ENCODE assay signal across 8 cellular contexts in the genomic region with DNA sequence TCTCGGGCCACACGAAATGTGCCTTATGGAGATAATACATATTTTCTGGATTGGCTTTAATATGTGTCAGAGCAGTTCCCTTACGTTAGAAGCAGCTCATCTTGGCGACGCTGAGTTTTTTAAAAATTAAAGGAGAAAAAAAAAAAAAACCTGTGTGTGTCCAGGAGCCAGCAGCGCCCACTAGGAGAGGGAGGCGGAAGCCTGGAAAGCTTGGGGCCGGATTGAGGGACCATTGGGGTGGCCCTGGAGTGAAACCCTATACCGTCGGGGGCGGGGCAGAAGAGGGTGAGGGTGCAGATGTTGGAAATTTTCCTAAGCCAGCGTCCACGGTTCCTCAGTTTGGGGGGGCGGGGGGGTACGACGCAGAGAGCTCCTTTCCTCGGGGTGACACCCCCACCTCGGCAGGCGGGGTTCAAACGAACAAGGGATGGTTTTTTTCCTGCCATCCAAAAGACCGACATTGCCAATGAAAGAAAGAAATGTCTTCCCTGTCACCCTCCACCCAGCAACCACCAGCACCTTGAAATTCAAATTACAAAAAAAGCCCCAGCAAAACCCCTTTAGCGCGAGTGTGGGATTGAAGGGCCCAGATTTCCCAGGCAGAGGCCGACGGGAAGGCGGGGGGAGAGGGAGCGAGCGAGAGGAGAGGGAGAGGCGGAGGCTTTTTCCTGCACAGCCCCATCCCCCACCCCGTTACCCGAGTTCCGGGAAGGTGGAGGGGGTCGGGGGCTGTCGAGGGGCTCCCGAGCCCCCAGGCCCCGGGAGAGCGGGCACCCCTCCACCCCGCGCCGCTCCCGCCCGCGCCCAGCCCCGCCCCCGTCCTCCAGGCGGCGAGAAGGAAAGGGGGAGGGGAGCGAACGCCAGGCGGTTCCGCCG. TPM values are rescaled to one million over a fixed set of nuclear protein-coding genes. Genes with fewer than 3 reads are reported as not detected.
DNase-seq lines count a peak whose midpoint lies in the region; ATAC-seq, FAIRE-seq and TF ChIP-seq lines count a peak whose summit lies in the region.

No MANE protein-coding gene starts in this region.

- H3K9ac ChIP-seq in H1 (replicated peaks in 1 of 4; ENCODE audit: extremely low read depth in 1 of 4, low read depth in 3 of 4, low read length in 3 of 4): peak overlapping the region in 3 of 4 experiments; percentile 40 to 86 (median 75); a peak in 5 of 7 replicates

- TF ChIP-seq CTCF in H1 (IDR thresholded peaks at IDR 0.05; ENCODE audit: control extremely low read depth in 1 of 3, insufficient read depth in 1 of 3, low read depth in 1 of 3, low read length in 3 of 3) (no peak), testis (IDR thresholded peaks at IDR 0.05) (no peak)

- H4K8ac ChIP-seq in H1 (ENCODE audit: extremely low read depth, insufficient read depth, low read length): no peak overlapping the region; the same call in 1 of the 2 replicates

- H3K36me3 Mint-ChIP-seq in IgD-negative memory B cell: peaks cover 2% of the 10 kb centered on the region

- peaks cover 0 to 3% (median 1%) of the 10 kb centered on the region in 3 donors for H3K4me1 Mint-ChIP-seq in IgD-negative memory B cell

- peak overlapping the region; percentile 95 for H4K5ac ChIP-seq in H1 (ENCODE audit: insufficient read length, low read depth, low read length)

- no peak; a peak in 1 of 3 replicates for TF ChIP-seq POLR2A in H1 (IDR thresholded peaks at IDR 0.05; ENCODE audit: control extremely low read depth in 1 of 2, low read depth in 2 of 2, low read length in 2 of 2)
- TF ChIP-seq POLR2A in testis (IDR thresholded peaks at IDR 0.05): no peak

- H2BK5ac ChIP-seq in H1 (ENCODE audit: low read depth, low read length): no peak overlapping the region

- no peak overlapping the region for H3K23ac ChIP-seq in H1 (ENCODE audit: insufficient read length)

- H3K27ac Mint-ChIP-seq in IgD-negative memory B cell: no peak overlapping the region

- H3K9me3 ChIP-seq in H1 (ENCODE audit: insufficient read depth in 2 of 2, low read depth in 1 of 2, low read length in 1 of 2) (no peaks in the 10 kb centered on the region), testis (no peaks in the 10 kb centered on the region)

- no peak overlapping the region for H4K91ac ChIP-seq in H1 (replicated peaks; ENCODE audit: insufficient read length, low read length)

- peak overlapping the region; percentile 65 to 99 (median 69) for H3K4me3 ChIP-seq in H1 (ENCODE audit: extremely low read depth in 1 of 4, insufficient read depth in 2 of 4, low read depth in 3 of 4, low read length in 4 of 4)
- peak overlapping the region; percentile 74 to 93 for H3K4me3 ChIP-seq in testis

- no peaks in the 10 kb centered on the region for H3K27me3 ChIP-seq in H1 (replicated peaks in 1 of 4; ENCODE audit: control insufficient read depth in 3 of 4, extremely low read depth in 1 of 4, insufficient read depth in 3 of 4, low read length in 3 of 4)
- no peaks in the 10 kb centered on the region for H3K27me3 ChIP-seq in testis

- no peak overlapping the region for H2AFZ ChIP-seq in H1 (ENCODE audit: low read length)

- no peaks in the 10 kb centered on the region for H3K79me1 ChIP-seq in H1 (ENCODE audit: low read depth, low read length)

- no peak overlapping the region for H2BK15ac ChIP-seq in H1 (ENCODE audit: low read length)

- TF ChIP-seq RAD21 in H1 (IDR thresholded peaks at IDR 0.05 in 1 of 2, conservative IDR thresholded peaks at IDR 0.05 in 1 of 2; ENCODE audit: low read depth in 2 of 2, low read length in 2 of 2): no peak

- no peak overlapping the region for H2BK20ac ChIP-seq in H1 (ENCODE audit: low read length)

- CTCF ChIA-PET in H1 (lab: Charles Lee; ENCODE audit: partially characterized antibody): interaction anchor here (1.0 kb wide), 1 partner anchor 16 kb away, joined by 3 read pairs; no protein-coding TSS in a partner anchor

- H3K79me2 ChIP-seq in H1 (ENCODE audit: control insufficient read depth in 1 of 2, insufficient read depth in 2 of 2, low read length in 2 of 2): peaks cover 3 to 48% of the 10 kb centered on the region in 2 experiments; a peak in 3 of 4 replicates

- ATAC-seq in SK-N-SH treated with all-trans-retinoic acid at 6 μM for 48 hours: peak; percentile 84

- POLR2A ChIA-PET in H1 (lab: Charles Lee; ENCODE audit: partially characterized antibody): interaction anchor here (1.0 kb wide), 1 partner anchor 18 kb away, joined by 5 read pairs; a partner anchor contains a TSS

- no peak overlapping the region for H2BK12ac ChIP-seq in H1 (ENCODE audit: low read depth, low read length)

- no peak for FAIRE-seq in H1 (lab: Jason Lieb, UNC)

- H2AK5ac ChIP-seq in H1 (ENCODE audit: low read depth, low read length): no peak overlapping the region

- no peak overlapping the region for H3K14ac ChIP-seq in H1 (ENCODE audit: insufficient read length)

- H3K4me2 ChIP-seq in H1 (ENCODE audit: insufficient read depth in 1 of 2, low read depth in 2 of 2, low read length in 2 of 2): peak overlapping the region; percentile 59 to 80

- H2BK120ac ChIP-seq in H1 (replicated peaks; ENCODE audit: low read depth, low read length): no peak overlapping the region

- no peaks in the 10 kb centered on the region for H3K23me2 ChIP-seq in H1 (ENCODE audit: low read depth, low read length)

- TF ChIP-seq EP300 in H1 (IDR thresholded peaks at IDR 0.05; ENCODE audit: borderline replicate concordance in 1 of 2, low read depth in 2 of 2, low read length in 2 of 2): no peak

- H3K36me3 ChIP-seq in H1 (ENCODE audit: control insufficient read depth in 2 of 4, insufficient read depth in 4 of 4, low read length in 3 of 4): no peaks in the 10 kb centered on the region
- no peaks in the 10 kb centered on the region for H3K36me3 ChIP-seq in testis (ENCODE audit: low read depth, missing control alignments)

- H3K27me3 Mint-ChIP-seq in IgD-negative memory B cell: peaks cover 7% of the 10 kb centered on the region

- no peak overlapping the region; the same call in 1 of the 2 replicates for H3K18ac ChIP-seq in H1 (ENCODE audit: extremely low read depth, low read length)

- H3K4me3 Mint-ChIP-seq in IgD-negative memory B cell: peak overlapping the region; percentile 74 to 91 (median 78)

- H3K4me1 ChIP-seq in H1 (replicated peaks in 1 of 4; ENCODE audit: control insufficient read depth in 3 of 4, insufficient read depth in 4 of 4, low read length in 3 of 4) (no peaks in the 10 kb centered on the region; a peak in 1 of 7 replicates), testis (no peaks in the 10 kb centered on the region)

- peak; percentile 35 for DNase-seq in DMS153 (lab: John Stamatoyannopoulos, UW)
- DNase-seq in H1 (ENCODE audit: low read depth in 1 of 2, low spot score in 2 of 2): peak in 1 of 2 experiments; percentile 53
- DNase-seq in medulla oblongata (ENCODE audit: extremely low spot score): peak; percentile 26
- DNase-seq in testis: peak; percentile 68
- DNase-seq in HUDEP-2 (lab: John Stamatoyannopoulos, UW; ENCODE audit: unreplicated experiment in 76 of 76): no peak
- no peak for DNase-seq in 8988T

- H3K56ac ChIP-seq in H1 (replicated peaks; ENCODE audit: insufficient read length, low read depth, low read length): no peak overlapping the region

- peaks cover 0 to 4% (median 3%) of the 10 kb centered on the region in 3 donors for H3K9me3 Mint-ChIP-seq in IgD-negative memory B cell

- H3K4ac ChIP-seq in H1 (replicated peaks; ENCODE audit: insufficient read length, low read depth, low read length): no peak overlapping the region

- H4K20me1 ChIP-seq in H1 (replicated peaks in 1 of 2; ENCODE audit: control insufficient read depth in 1 of 2, insufficient read depth in 2 of 2, low read length in 2 of 2): no peaks in the 10 kb centered on the region

- WGBS in H1 (ENCODE audit: extremely low coverage in 1 of 2, insufficient coverage in 1 of 2, insufficient read length in 1 of 2, insufficient replicate concordance in 2 of 2, low coverage in 1 of 2, low lambda C conversion rate in 2 of 2, missing lambda C conversion rate in 1 of 2), 2 experiments: 5% methylated on average over 11 of the region's 52 CpGs; no CpG with 5 or more reads in 1 of the 2 experiments
- 2% methylated on average over 7 to 43 of the region's 52 CpGs for WGBS in testis, 2 donors

- H3K27ac ChIP-seq in H1 (ENCODE audit: low read depth, low read length) (no peak overlapping the region; the same call in 1 of the 2 replicates), testis (peak overlapping the region; percentile 94 to 97)

- intact Hi-C loops in testis (cut with DNase I; ENCODE audit: low total_unique reads): no loop called here

TF ChIP-seq in SK-N-SH treated with all-trans-retinoic acid at 6 μM for 48 hours, 23 proteins besides CTCF, POLR2A, EP300 and RAD21 (continues in another document):
- no peak for TF ChIP-seq ISL1 (CRISPR knock-in tag; IDR thresholded peaks at IDR 0.05)

TF ChIP-seq in H1, 55 proteins besides CTCF, POLR2A, EP300 and RAD21:
- peak; percentile 81; the same call in 1 of the 2 replicates for TF ChIP-seq RBBP5 (IDR thresholded peaks at IDR 0.05; ENCODE audit: borderline replicate concordance, low read depth, low read length)
- no peak for TF ChIP-seq KDM1A (IDR thresholded peaks at IDR 0.05; ENCODE audit: borderline replicate concordance, low read length)

RNA-seq across cellular contexts. Expression of a gene that starts 0.9 kb away (rescaled TPM):
- polyA plus RNA-seq in IgD-negative memory B cell (not detected), H1 (2011; rRNA removed) (8.6 and 13.1 TPM in 2 replicates), testis (ENCODE audit: insufficient read depth, low read depth, low replicate concordance) (79.2 TPM)
- 54.4 and 55.8 TPM in 2 replicates for total RNA-seq in H1 (2021; fragmentation: NEBNext Ultra II Directional; extraction: Animal tissue kit (Norgen Biotek cat#: 25700))
- polyA plus RNA-seq in H1 (2011; cell fraction: cytosol; rRNA removed): 22.5 TPM
- 6.2 TPM for polyA plus RNA-seq in H1 (2011; cell fraction: nucleus; rRNA removed)
- polyA plus RNA-seq in H1 (2012, experiment 1 of 2): 27.6 to 54.1 TPM (median 33.3 TPM) in 4 replicates
- 2.6 TPM for polyA plus RNA-seq in H1 (2012, experiment 2 of 2)
- 35.5 TPM for polyA plus RNA-seq in H1 (2013, experiment 1 of 2)
- polyA plus RNA-seq in H1 (2013, experiment 2 of 2): 35.2 TPM
- 15.5 and 25.5 TPM in 2 replicates for polyA minus RNA-seq in H1 (2011; rRNA and poly(A)+ RNA removed)
- 14.4 TPM for polyA minus RNA-seq in H1 (2011; cell fraction: cytosol; rRNA and poly(A)+ RNA removed)
- 21.1 TPM for polyA minus RNA-seq in H1 (2011; cell fraction: nucleus; rRNA and poly(A)+ RNA removed)
- total RNA-seq in testis: 100 to 1,000 TPM; 190 to 208 TPM

RNA-seq across cellular contexts. Expression of a gene that starts 17.6 kb away (rescaled TPM):
- polyA plus RNA-seq in IgD-negative memory B cell (0.85 TPM), H1 (2011; rRNA removed) (8.5 and 12.7 TPM in 2 replicates), testis (ENCODE audit: insufficient read depth, low read depth, low replicate concordance) (67.9 TPM)
- total RNA-seq in H1 (2021; fragmentation: NEBNext Ultra II Directional; extraction: Animal tissue kit (Norgen Biotek cat#: 25700)): 14.9 and 15.1 TPM in 2 replicates
- polyA plus RNA-seq in H1 (2011; cell fraction: cytosol; rRNA removed): 11.6 TPM
- 13.3 TPM for polyA plus RNA-seq in H1 (2011; cell fraction: nucleus; rRNA removed)
- 9.8 to 12.4 TPM (median 11.5 TPM) in 4 replicates for polyA plus RNA-seq in H1 (2012, experiment 1 of 2)
- polyA plus RNA-seq in H1 (2012, experiment 2 of 2): 1.2 TPM
- 10.5 TPM for polyA plus RNA-seq in H1 (2013, experiment 1 of 2)
- polyA plus RNA-seq in H1 (2013, experiment 2 of 2): 9.6 TPM
- polyA minus RNA-seq in H1 (2011; rRNA and poly(A)+ RNA removed): 17.9 and 20.4 TPM in 2 replicates
- polyA minus RNA-seq in H1 (2011; cell fraction: cytosol; rRNA and poly(A)+ RNA removed): 8.1 TPM
- polyA minus RNA-seq in H1 (2011; cell fraction: nucleus; rRNA and poly(A)+ RNA removed): 14.2 TPM
- total RNA-seq in testis: 10 to 100 TPM; 88.2 to 94.1 TPM

Comparison
In these comparisons a context has a peak if more than half of its experiments do, and no peak if none do; other contexts are left out.
1. DNase-seq: peak in DMS153 (single experiment), medulla oblongata (single experiment) and testis (single experiment); none in HUDEP-2 (0 of 76) and 8988T (single experiment).